ENCODE assay signal across 9 cellular contexts in genomic region chr7:24963218-24963617, GRCh38. TPM values are rescaled to one million over a fixed set of nuclear protein-coding genes. Genes with fewer than 3 reads are reported as not detected.
DNase-seq lines count a peak whose midpoint lies in the region; TF ChIP-seq lines count a peak whose summit lies in the region.
"Had no signal": no experiment of that assay in that cellular context is flagged by ENCODE, and none has a peak within 500 bp of the region (broad histone marks: within the 10 kb centered on the region; RNA-seq: fewer than 3 reads in every experiment).

No MANE protein-coding gene starts in this region.

- no peaks in the 10 kb centered on the region for H3K27me3 Mint-ChIP-seq in type B pancreatic cell
- peaks cover 4% of the 10 kb centered on the region for H3K27me3 Mint-ChIP-seq in neural progenitor cell (ENCODE audit: insufficient read depth, low read depth)

- H3K4me3 Mint-ChIP-seq in type B pancreatic cell (no peak overlapping the region), neural progenitor cell (no peak overlapping the region)

- peaks cover 99% of the 10 kb centered on the region for H3K79me2 ChIP-seq in Karpas-422 (ENCODE audit: low read length)
- no peaks in the 10 kb centered on the region for H3K79me2 ChIP-seq in neural progenitor cell (ENCODE audit: low read depth)

- H3K4me2 ChIP-seq in Karpas-422 (ENCODE audit: low read depth, low read length, poor library complexity, severe bottlenecking) (peak overlapping the region; percentile 42), neural progenitor cell (no peak overlapping the region)

- peak overlapping the region; percentile 45 for H3K27ac Mint-ChIP-seq in type B pancreatic cell
- H3K27ac Mint-ChIP-seq in neural progenitor cell: no peak overlapping the region

- peak; percentile 12 to 23 for DNase-seq in activated CD8-positive, alpha-beta memory T cell treated with anti-CD3 and anti-CD28 coated beads for 4 hours (ENCODE audit: low read depth in 2 of 2)
- no peak for DNase-seq in activated CD8-positive, alpha-beta memory T cell treated with anti-CD3 and anti-CD28 coated beads for 24 hours
- DNase-seq in Karpas-422 (peak; percentile 79), inferior parietal cortex (ENCODE audit: extremely low spot score) (peak; percentile 68), type B pancreatic cell (ENCODE audit: extremely low spot score, unreplicated experiment) (no peak), neural progenitor cell (ENCODE audit: low spot score) (no peak), AG08396 (ENCODE audit: low spot score) (no peak)
- peak; percentile 65 to 72 for DNase-seq in activated T-cell treated with anti-CD3 and anti-CD28 coated beads, Interleukin-2, amount 50 U/mL, for 48 hours

- no peak overlapping the region for H2AFZ ChIP-seq in Karpas-422 (ENCODE audit: low read length)
- no peak overlapping the region for H2AFZ ChIP-seq in neural progenitor cell (replicated peaks)

- H3K9ac ChIP-seq in Karpas-422 (ENCODE audit: low read length): peak overlapping the region; percentile 6; the same call in 1 of the 2 replicates
- no peak overlapping the region for H3K9ac ChIP-seq in neural progenitor cell

- H3K9me2 ChIP-seq in Karpas-422 (replicated peaks; ENCODE audit: insufficient read depth, low read length): no peaks in the 10 kb centered on the region

- H3K9me3 ChIP-seq in Karpas-422 (ENCODE audit: low read length): no peaks in the 10 kb centered on the region
- no peaks in the 10 kb centered on the region for H3K9me3 ChIP-seq in neural progenitor cell (ENCODE audit: low read depth)

- H3F3A ChIP-seq in neural progenitor cell (ENCODE audit: low read depth): peaks cover 12% of the 10 kb centered on the region

- H4K20me1 ChIP-seq in Karpas-422 (ENCODE audit: insufficient read depth, low read depth, low read length): peaks cover 80% of the 10 kb centered on the region
- H4K20me1 ChIP-seq in neural progenitor cell (ENCODE audit: low read depth): no peaks in the 10 kb centered on the region

- TF ChIP-seq CTCF in type B pancreatic cell (conservative IDR thresholded peaks at IDR 0.05) (no peak), neural progenitor cell (IDR thresholded peaks at IDR 0.05) (no peak)

- H3K36me3 Mint-ChIP-seq in type B pancreatic cell (no peaks in the 10 kb centered on the region), neural progenitor cell (peaks cover 5% of the 10 kb centered on the region)

- peaks cover 98% of the 10 kb centered on the region for H3K4me1 ChIP-seq in Karpas-422 (ENCODE audit: low read length)
- H3K4me1 ChIP-seq in neural progenitor cell: peaks cover 11% of the 10 kb centered on the region

- H3K27me3 ChIP-seq in Karpas-422 (ENCODE audit: low read length): no peaks in the 10 kb centered on the region
- no peaks in the 10 kb centered on the region for H3K27me3 ChIP-seq in neural progenitor cell

- peaks cover 17% of the 10 kb centered on the region for H3K4me1 Mint-ChIP-seq in type B pancreatic cell (ENCODE audit: unreplicated experiment)
- peaks cover 11% of the 10 kb centered on the region for H3K4me1 Mint-ChIP-seq in neural progenitor cell

- H3K36me3 ChIP-seq in Karpas-422 (ENCODE audit: insufficient read depth, low read length): peaks cover 2% of the 10 kb centered on the region; the same call in 1 of the 2 replicates
- H3K36me3 ChIP-seq in neural progenitor cell: no peaks in the 10 kb centered on the region

- H3K9me3 Mint-ChIP-seq in type B pancreatic cell (peaks cover 4% of the 10 kb centered on the region), neural progenitor cell (peaks cover 16% of the 10 kb centered on the region)

- H3K4me3 ChIP-seq in Karpas-422 (ENCODE audit: low read length) (no peak overlapping the region; the same call in 1 of the 2 replicates), neural progenitor cell (no peak overlapping the region)

- H3K27ac ChIP-seq in Karpas-422 (ENCODE audit: low read length) (peak overlapping the region; percentile 78), neural progenitor cell (no peak overlapping the region)
- H3K27ac ChIP-seq: VCaP had no signal

RNA-seq across cellular contexts. Expression of gene OSBPL3, which starts 16.8 kb away (rescaled TPM):
- total RNA-seq in Karpas-422 (2014; rRNA removed; shearing (Covaris generic); ENCODE audit: low replicate concordance): 120 and 149 TPM in 2 replicates
- total RNA-seq in type B pancreatic cell (ENCODE audit: low replicate concordance) (18.3 and 43.7 TPM in 2 replicates), neural progenitor cell (ENCODE audit: low replicate concordance) (5.6 and 8.0 TPM in 2 replicates)

Comparison
In these comparisons a context has a peak if more than half of its experiments do, and no peak if none do; other contexts are left out.
1. DNase-seq: peak in activated CD8-positive, alpha-beta memory T cell treated with anti-CD3 and anti-CD28 coated beads for 4 hours (2 of 2), Karpas-422 (single experiment), activated T-cell treated with anti-CD3 and anti-CD28 coated beads, Interleukin-2, amount 50 U/mL, for 48 hours (2 of 2) and inferior parietal cortex (single experiment); none in activated CD8-positive, alpha-beta memory T cell treated with anti-CD3 and anti-CD28 coated beads for 24 hours (single experiment), type B pancreatic cell (single experiment), neural progenitor cell (single experiment) and AG08396 (single experiment).